In the genomic region with DNA sequence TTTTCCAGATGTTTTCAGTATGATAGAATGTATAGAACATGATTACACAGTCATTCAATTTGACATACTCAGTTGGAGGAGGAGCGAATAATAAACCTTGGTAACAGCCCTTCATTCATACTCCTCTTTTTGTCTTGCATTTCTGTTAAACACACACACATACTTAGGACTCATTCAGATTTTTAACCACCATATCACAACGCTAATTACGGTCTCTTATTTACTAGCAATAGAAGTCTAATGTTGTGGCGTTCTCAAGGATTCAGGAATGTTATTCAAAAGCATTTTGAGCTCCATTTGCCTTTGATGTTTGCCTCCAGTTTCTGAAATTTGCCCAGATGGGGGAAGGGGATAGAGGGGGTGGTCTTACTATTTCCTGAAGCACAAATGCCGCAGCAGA, we compare ENCODE assay signal across 21 cellular contexts.
"Had no signal": no experiment of that assay in that cellular context is flagged by ENCODE, and none has a peak within 500 bp of the region (broad histone marks: within the 10 kb centered on the region; RNA-seq: fewer than 3 reads in every experiment).

No MANE protein-coding gene starts in this region.

- H3K27ac Mint-ChIP-seq: activated B cell treated with CpG ODN at 0.5 μM for 24 hours; activated CD4-positive, alpha-beta memory T cell treated with anti-CD3 and anti-CD28 coated beads for 36 hours; activated naive CD8-positive, alpha-beta T cell; activated T-helper 1 cell treated with anti-CD3 and anti-CD28 coated beads, Interleukin-12 subunit alpha, Interleukin-12 subunit beta, Interleukin-2, Interleukin-4 antibody, amounts not matched to agents 30 ng/mL and 10 ng/mL and 1 ng/mL, durations not matched to agents 14 hours and 24 hours and 36 hours; immature natural killer cell; naive thymus-derived CD8-positive, alpha-beta T cell; stimulated activated effector memory CD8-positive, alpha-beta T cell treated with anti-CD3 and anti-CD28 coated beads, Interleukin-12 subunit alpha, Interleukin-12 subunit beta, amount 100 ng/mL, for 72 hours; T-helper 2 cell treated with Interferon-gamma antibody and Interleukin-4, amounts not matched to agents 5 μg/mL and 100 μg/mL, for 36 hours had no signal

- H3K4me1 Mint-ChIP-seq: activated B cell treated with CpG ODN at 0.5 μM for 24 hours; central memory CD8-positive, alpha-beta T cell; stimulated activated effector memory CD8-positive, alpha-beta T cell treated with anti-CD3 and anti-CD28 coated beads, Interleukin-12 subunit alpha, Interleukin-12 subunit beta, amount 100 ng/mL, for 72 hours had no signal

- H3K9me3 ChIP-seq: gastrocnemius medialis, heart left ventricle, testis, upper lobe of left lung had no signal

- H3K4me1 ChIP-seq: testis had no signal

- H3K36me3 Mint-ChIP-seq: stimulated activated effector memory CD8-positive, alpha-beta T cell treated with anti-CD3 and anti-CD28 coated beads, Interleukin-12 subunit alpha, Interleukin-12 subunit beta, amount 100 ng/mL, for 72 hours had no signal

- H3K4me3 Mint-ChIP-seq: activated B cell treated with CpG ODN at 0.5 μM for 24 hours; activated CD4-positive, alpha-beta memory T cell treated with anti-CD3 and anti-CD28 coated beads for 36 hours; activated naive CD8-positive, alpha-beta T cell; activated T-helper 1 cell treated with anti-CD3 and anti-CD28 coated beads, Interleukin-12 subunit alpha, Interleukin-12 subunit beta, Interleukin-2, Interleukin-4 antibody, amounts not matched to agents 30 ng/mL and 10 ng/mL and 1 ng/mL, durations not matched to agents 14 hours and 24 hours and 36 hours; central memory CD8-positive, alpha-beta T cell; immature natural killer cell; naive thymus-derived CD8-positive, alpha-beta T cell; stimulated activated effector memory CD8-positive, alpha-beta T cell treated with anti-CD3 and anti-CD28 coated beads, Interleukin-12 subunit alpha, Interleukin-12 subunit beta, amount 100 ng/mL, for 72 hours; T-helper 2 cell treated with Interferon-gamma antibody and Interleukin-4, amounts not matched to agents 5 μg/mL and 100 μg/mL, for 36 hours had no signal

- H3K36me3 ChIP-seq: gastrocnemius medialis had no signal

- H3K27me3 Mint-ChIP-seq: activated B cell treated with CpG ODN at 0.5 μM for 24 hours; activated CD4-positive, alpha-beta memory T cell treated with anti-CD3 and anti-CD28 coated beads for 36 hours; activated naive CD8-positive, alpha-beta T cell; brain; central memory CD8-positive, alpha-beta T cell; naive thymus-derived CD8-positive, alpha-beta T cell had no signal

- H3K4me3 ChIP-seq: coronary artery, gastrocnemius medialis, heart left ventricle, testis, upper lobe of left lung had no signal

- H3K27me3 ChIP-seq: gastrocnemius medialis, heart left ventricle, testis, upper lobe of left lung had no signal

- H3K27ac ChIP-seq: coronary artery, gastrocnemius medialis, testis, upper lobe of left lung had no signal

- H3K9me3 Mint-ChIP-seq: activated T-helper 1 cell treated with anti-CD3 and anti-CD28 coated beads, Interleukin-12 subunit alpha, Interleukin-12 subunit beta, Interleukin-2, Interleukin-4 antibody, amounts not matched to agents 30 ng/mL and 10 ng/mL and 1 ng/mL, durations not matched to agents 14 hours and 24 hours and 36 hours; central memory CD8-positive, alpha-beta T cell; immature natural killer cell; stimulated activated effector memory CD8-positive, alpha-beta T cell treated with anti-CD3 and anti-CD28 coated beads, Interleukin-12 subunit alpha, Interleukin-12 subunit beta, amount 100 ng/mL, for 72 hours; T-helper 2 cell treated with Interferon-gamma antibody and Interleukin-4, amounts not matched to agents 5 μg/mL and 100 μg/mL, for 36 hours had no signal

- DNase-seq: activated B cell treated with CpG ODN at 0.5 μM for 24 hours; activated CD4-positive, alpha-beta memory T cell treated with anti-CD3 and anti-CD28 coated beads for 36 hours; activated CD4-positive, alpha-beta T cell treated with anti-CD3 and anti-CD28 coated beads for 4 hours; activated T-cell treated with anti-CD3 and anti-CD28 coated beads for 4 hours; gastrocnemius medialis; heart left ventricle; immature natural killer cell; kidney glomerular epithelial cell; mesendoderm; naive thymus-derived CD8-positive, alpha-beta T cell; stimulated activated CD4-positive, alpha-beta T cell treated with anti-CD3 and anti-CD28 coated beads, Interleukin-4, amount 100 ng/mL, for 24 hours; testis; upper lobe of left lung had no signal

- ATAC-seq: gastrocnemius medialis; heart left ventricle; naive thymus-derived CD8-positive, alpha-beta T cell; sciatic nerve; stimulated activated effector memory CD8-positive, alpha-beta T cell treated with anti-CD3 and anti-CD28 coated beads, Interleukin-12 subunit alpha, Interleukin-12 subunit beta, amount 100 ng/mL, for 72 hours had no signal
